In genomic region chr1:244116946-244117345, GRCh38 we compare ENCODE assay signal across 9 cellular contexts.
"Had no signal": no experiment of that assay in that cellular context is flagged by ENCODE, and none has a peak within 500 bp of the region (broad histone marks: within the 10 kb centered on the region; RNA-seq: fewer than 3 reads in every experiment).

No MANE protein-coding gene starts in this region.

- ATAC-seq: GM23338 had no signal

- H3K9me3 Mint-ChIP-seq: HFFc6 had no signal

- H3K9ac ChIP-seq: KMS-11 had no signal

- H3K4me3 ChIP-seq: GM23338 had no signal

- FAIRE-seq: H1, H54, HTR-8/SVneo had no signal

- H2AFZ ChIP-seq: GM23338 had no signal

- H3K4me2 ChIP-seq: GM23338, KMS-11 had no signal

- H3K4me3 Mint-ChIP-seq: GM23338, H9 had no signal

- H3K27ac Mint-ChIP-seq: GM23338, H9, HFFc6 had no signal

- DNase-seq: H9, HFFc6, Karpas-422, KBM-7 had no signal

- H3K27ac ChIP-seq: KMS-11 had no signal
